13 cellular contexts compared by ENCODE assay signal in the genomic region with DNA sequence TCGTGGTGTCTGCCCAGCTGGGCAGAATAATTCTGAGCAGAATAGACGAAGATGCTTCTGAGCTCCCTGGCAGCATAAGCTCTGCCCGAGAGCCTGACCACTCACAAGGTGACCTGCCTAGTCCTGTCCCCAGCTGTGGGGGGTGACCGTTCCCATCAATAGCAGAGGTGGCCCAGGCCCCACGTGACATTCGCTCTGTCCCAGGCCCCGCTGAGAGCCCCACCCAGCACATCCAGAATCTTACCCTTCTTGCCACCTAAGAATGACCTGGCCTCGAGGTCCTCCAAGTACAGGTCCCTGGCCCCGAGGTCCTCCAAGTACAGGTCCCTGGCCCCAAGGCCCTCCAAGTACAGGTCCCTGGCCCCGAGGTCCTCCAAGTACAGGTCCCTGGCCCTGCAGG. TPM values are rescaled to one million over a fixed set of nuclear protein-coding genes. Genes with fewer than 3 reads are reported as not detected.
A peak's percentile ranks its signal among the peaks of the same experiment; 100 is the strongest.
DNase-seq lines count a peak whose midpoint lies in the region; ATAC-seq and TF ChIP-seq lines count a peak whose summit lies in the region.
"Had no signal": no experiment of that assay in that cellular context is flagged by ENCODE, and none has a peak within 500 bp of the region (broad histone marks: within the 10 kb centered on the region; RNA-seq: fewer than 3 reads in every experiment).

No MANE protein-coding gene starts in this region.

- H2BK12ac ChIP-seq in neuronal stem cell (ENCODE audit: low read length): no peak overlapping the region

- no peaks in the 10 kb centered on the region for H3F3A ChIP-seq in SK-N-SH (replicated peaks; ENCODE audit: insufficient read depth)

- CTCF ChIA-PET in SK-N-SH (lab: Yijun Ruan, JAX): no interaction called here

- intact Hi-C loops in esophagus muscularis mucosa (cut with DNase I): no loop called here

- H3K14ac ChIP-seq in neuronal stem cell (ENCODE audit: low read length): no peak overlapping the region

- POLR2A ChIA-PET in SK-N-SH (lab: Yijun Ruan, JAX): interaction anchor here (1.3 kb wide), 1 partner anchor 145 kb away, joined by 3 read pairs; the partner anchor contains the start of gene JPT2

- no peak overlapping the region for H4K8ac ChIP-seq in neuronal stem cell (ENCODE audit: low read depth, low read length)

- no peaks in the 10 kb centered on the region for H3K36me3 ChIP-seq in ACC112 (ENCODE audit: insufficient read depth, low read length)
- peaks cover 0 to 8% of the 10 kb centered on the region in 2 experiments for H3K36me3 ChIP-seq in SK-N-SH (replicated peaks in 1 of 2; ENCODE audit: control insufficient read depth in 1 of 2, insufficient read depth in 2 of 2, low read length in 1 of 2)
- peaks cover 0 to 28% (median 25%) of the 10 kb centered on the region in 4 donors for H3K36me3 ChIP-seq in esophagus muscularis mucosa
- H3K36me3 ChIP-seq in neuronal stem cell (replicated peaks in 1 of 2; ENCODE audit: control insufficient read depth in 2 of 2, insufficient read depth in 2 of 2, low read length in 2 of 2): peaks cover 4 to 6% of the 10 kb centered on the region in 2 donors

- H3K9me2 ChIP-seq in SK-N-SH: no peaks in the 10 kb centered on the region

- H2AFZ ChIP-seq in ACC112 (ENCODE audit: low read length, unreplicated experiment) (no peak overlapping the region), SK-N-SH (ENCODE audit: low read depth) (no peak overlapping the region), neuronal stem cell (ENCODE audit: low read length) (no peak overlapping the region)

- H3K27ac ChIP-seq in ACC112 (ENCODE audit: low read depth, low read length): peak overlapping the region; percentile 23; the same call in 1 of the 2 replicates
- peak overlapping the region; percentile 50 to 95; a peak in 3 of 4 replicates for H3K27ac ChIP-seq in SK-N-SH (ENCODE audit: low read depth in 2 of 2, low read length in 1 of 2)
- peak overlapping the region; percentile 84 to 90 (median 86) for H3K27ac ChIP-seq in esophagus muscularis mucosa (replicated peaks in 1 of 4)
- H3K27ac ChIP-seq in neuronal stem cell (replicated peaks; ENCODE audit: low read length): no peak overlapping the region
- H3K27ac ChIP-seq: epithelial cell of prostate had no signal

- TF ChIP-seq POLR2A in esophagus muscularis mucosa (IDR thresholded peaks at IDR 0.05; ENCODE audit: low read depth): no peak

- no peak overlapping the region for H2AK5ac ChIP-seq in neuronal stem cell (ENCODE audit: low read depth, low read length)

- no peaks in the 10 kb centered on the region for H4K20me1 ChIP-seq in SK-N-SH (ENCODE audit: insufficient read depth)

- no peak overlapping the region for H4K91ac ChIP-seq in neuronal stem cell (ENCODE audit: low read depth, low read length, poor library complexity)

- no peak overlapping the region for H3K18ac ChIP-seq in neuronal stem cell (ENCODE audit: low read length)

- no peak overlapping the region for H2BK120ac ChIP-seq in neuronal stem cell (ENCODE audit: low read depth, low read length)

- H3K4me1 ChIP-seq in ACC112 (ENCODE audit: control insufficient read depth, insufficient read depth, low read length, unreplicated experiment) (peaks cover 23% of the 10 kb centered on the region), SK-N-SH (ENCODE audit: control insufficient read depth in 1 of 2, insufficient read depth in 2 of 2, low read depth in 1 of 2, low read length in 1 of 2) (peaks cover 5 to 53% of the 10 kb centered on the region in 2 experiments; a peak in 2 of 4 replicates), esophagus muscularis mucosa (peaks cover 61 to 91% (median 70%) of the 10 kb centered on the region in 4 donors), neuronal stem cell (ENCODE audit: control insufficient read depth in 2 of 2, insufficient read depth in 1 of 2, low read depth in 1 of 2, low read length in 2 of 2) (peaks cover 0 to 4% of the 10 kb centered on the region in 2 donors)

- ATAC-seq in HG03159 (IDR thresholded peaks at IDR 0.05; ENCODE audit: unreplicated experiment): no peak
- ATAC-seq: stimulated activated memory B cell treated with anti-CD40 and anti-IgM and Interleukin-4, amounts not matched to agents 10 μg/mL and 1 μg/mL and 100 μg/mL, for 72 hours had no signal

- H3K9me3 ChIP-seq in SK-N-SH (no peaks in the 10 kb centered on the region), esophagus muscularis mucosa (no peaks in the 10 kb centered on the region), neuronal stem cell (replicated peaks in 1 of 2; ENCODE audit: control insufficient read depth in 2 of 2, insufficient read depth in 1 of 2, low read depth in 1 of 2, low read length in 2 of 2) (no peaks in the 10 kb centered on the region)

- no peak overlapping the region for H3K4me2 ChIP-seq in SK-N-SH
- H3K4me2 ChIP-seq in neuronal stem cell (ENCODE audit: insufficient read depth, low read length, poor library complexity, severe bottlenecking): no peak overlapping the region

- no peaks in the 10 kb centered on the region for H3K27me3 ChIP-seq in ACC112 (ENCODE audit: insufficient read depth, low read length)
- H3K27me3 ChIP-seq in SK-N-SH (ENCODE audit: insufficient read depth): no peaks in the 10 kb centered on the region
- no peaks in the 10 kb centered on the region for H3K27me3 ChIP-seq in esophagus muscularis mucosa
- H3K27me3 ChIP-seq in neuronal stem cell (ENCODE audit: control insufficient read depth in 3 of 3, insufficient read depth in 3 of 3, low read depth in 1 of 3, low read length in 3 of 3): no peaks in the 10 kb centered on the region

- no peak overlapping the region for H2BK15ac ChIP-seq in neuronal stem cell (ENCODE audit: low read length)

- H3K79me2 ChIP-seq in ACC112 (ENCODE audit: control insufficient read depth, insufficient read depth, low read length, unreplicated experiment) (peaks cover 31% of the 10 kb centered on the region), SK-N-SH (ENCODE audit: insufficient read depth) (no peaks in the 10 kb centered on the region)

- DNase-seq in SK-N-SH (no peak), esophagus muscularis mucosa (ENCODE audit: extremely low spot score) (no peak), neuronal stem cell (ENCODE audit: low spot score) (no peak), NCI-H146 treated with DMSO at 0.1 percent for 48 hours (lab: John Stamatoyannopoulos, UW; ENCODE audit: unreplicated experiment) (no peak), NCI-H187 treated with DMSO at 0.1 percent for 48 hours (lab: John Stamatoyannopoulos, UW) (no peak), SW480 (ENCODE audit: low spot score) (no peak)
- DNase-seq: NCI-H510A had no signal

- TF ChIP-seq RAD21 in SK-N-SH (IDR thresholded peaks at IDR 0.05; ENCODE audit: low read length): no peak

- peaks cover 9% of the 10 kb centered on the region for H3K79me1 ChIP-seq in neuronal stem cell (ENCODE audit: low read depth, low read length)

- 91% methylated on average over 7 of the region's 10 CpGs for WGBS in SK-N-SH (ENCODE audit: low lambda C conversion rate)
- 53% methylated on average over 3 of the region's 10 CpGs for WGBS in esophagus muscularis mucosa
- no CpG with 5 or more reads among the region's 10 CpGs for WGBS in neuronal stem cell (ENCODE audit: extremely low coverage in 2 of 2, insufficient read length in 2 of 2, insufficient replicate concordance in 1 of 2), 2 donors

- H3K9ac ChIP-seq in SK-N-SH (no peak overlapping the region), neuronal stem cell (ENCODE audit: low read depth, low read length, poor library complexity) (peak overlapping the region; percentile 44)

- H3K23ac ChIP-seq in neuronal stem cell (ENCODE audit: low read depth, low read length, poor library complexity): peak overlapping the region; percentile 20

- no peak for TF ChIP-seq EP300 in SK-N-SH (IDR thresholded peaks at IDR 0.05; ENCODE audit: borderline replicate concordance in 1 of 2, low read depth in 1 of 2, low read length in 1 of 2)
- no peak for TF ChIP-seq EP300 in esophagus muscularis mucosa (IDR thresholded peaks at IDR 0.05)

- H2BK5ac ChIP-seq in neuronal stem cell (ENCODE audit: low read length): no peak overlapping the region

- H3K4ac ChIP-seq in neuronal stem cell (ENCODE audit: low read length): no peak overlapping the region

- TF ChIP-seq CTCF in SK-N-SH (IDR thresholded peaks at IDR 0.05) (no peak), esophagus muscularis mucosa (IDR thresholded peaks at IDR 0.05) (no peak)

- H3K4me3 ChIP-seq in ACC112 (ENCODE audit: low read depth, low read length): peak overlapping the region; percentile 95
- H3K4me3 ChIP-seq in SK-N-SH (ENCODE audit: low read depth in 2 of 2, low read length in 1 of 2): no peak overlapping the region
- H3K4me3 ChIP-seq in esophagus muscularis mucosa: peak overlapping the region; percentile 64 to 71 (median 65)
- no peak overlapping the region for H3K4me3 ChIP-seq in neuronal stem cell (ENCODE audit: low read length in 2 of 2)

TF ChIP-seq in SK-N-SH, 30 proteins besides CTCF, POLR2A, EP300 and RAD21 (continues in another document):
- TF ChIP-seq MXI1 (IDR thresholded peaks at IDR 0.05; ENCODE audit: low read depth, low read length) (no peak), RCOR1 (IDR thresholded peaks at IDR 0.05; ENCODE audit: low read length) (no peak), TAF1 (IDR thresholded peaks at IDR 0.05; ENCODE audit: borderline replicate concordance, low read depth, low read length) (no peak)

RNA-seq across cellular contexts. Expression of gene TMEM204, which starts 0.7 kb away (rescaled TPM):
- polyA plus RNA-seq in SK-N-SH (2012; rRNA removed): 2.1 and 2.3 TPM in 2 replicates
- 0.85 and 1.4 TPM in 2 replicates for polyA plus RNA-seq in SK-N-SH (2012; cell fraction: cytosol; rRNA removed)
- 1.4 and 1.5 TPM in 2 replicates for polyA plus RNA-seq in SK-N-SH (2012; cell fraction: nucleus; rRNA removed)
- 10 to 100 TPM; 39.5 to 75.0 (median 57.1) TPM for total RNA-seq in esophagus muscularis mucosa
- not detected for polyA plus RNA-seq in neuronal stem cell (2013, experiment 1 of 2)
- not detected for polyA plus RNA-seq in neuronal stem cell (2013, experiment 2 of 2)

RNA-seq across cellular contexts. Expression of gene TELO2, which starts 39.6 kb away (rescaled TPM):
- polyA plus RNA-seq in SK-N-SH (2012; rRNA removed): 19.1 and 24.2 TPM in 2 replicates
- 4.1 and 7.9 TPM in 2 replicates for polyA plus RNA-seq in SK-N-SH (2012; cell fraction: cytosol; rRNA removed)
- 119 and 154 TPM in 2 replicates for polyA plus RNA-seq in SK-N-SH (2012; cell fraction: nucleus; rRNA removed)
- 10 to 100 TPM; 14.1 to 27.7 (median 18.4) TPM for total RNA-seq in esophagus muscularis mucosa
- 17.1 TPM for polyA plus RNA-seq in neuronal stem cell (2013, experiment 1 of 2)
- polyA plus RNA-seq in neuronal stem cell (2013, experiment 2 of 2): 16.7 TPM

RNA-seq across cellular contexts. Expression of gene PTX4, which starts 44.0 kb away (rescaled TPM):
- polyA plus RNA-seq in SK-N-SH (2012; rRNA removed): not detected in 2 replicates
- polyA plus RNA-seq in SK-N-SH (2012; cell fraction: cytosol; rRNA removed): not detected in 2 replicates
- polyA plus RNA-seq in SK-N-SH (2012; cell fraction: nucleus; rRNA removed): 0.06 TPM in 1 of 2 replicates, not detected in the other
- under 1 TPM in 3 of 4 donors, not detected in 1; 0.39 to 0.75 (median 0.66) TPM for total RNA-seq in esophagus muscularis mucosa
- not detected for polyA plus RNA-seq in neuronal stem cell (2013, experiment 1 of 2)
- polyA plus RNA-seq in neuronal stem cell (2013, experiment 2 of 2): not detected
- total RNA-seq: kidney epithelial cell; T-helper 1 cell treated with Interleukin-12 subunit alpha and Interleukin-12 subunit beta and Interleukin-4 antibody, amounts not matched to agents 30 ng/mL and 1 ng/mL, for 36 hours had no signal

RNA-seq across cellular contexts. Expression of gene CLCN7, which starts 57.9 kb away (rescaled TPM):
- polyA plus RNA-seq in SK-N-SH (2012; rRNA removed): 22.7 and 44.3 TPM in 2 replicates
- 17.7 and 21.3 TPM in 2 replicates for polyA plus RNA-seq in SK-N-SH (2012; cell fraction: cytosol; rRNA removed)
- 152 and 419 TPM in 2 replicates for polyA plus RNA-seq in SK-N-SH (2012; cell fraction: nucleus; rRNA removed)
- 100 to 1,000 TPM in 1 of 4 donors, 10 to 100 TPM in 3; 41.5 to 130 (median 71.9) TPM for total RNA-seq in esophagus muscularis mucosa
- 32.7 TPM for polyA plus RNA-seq in neuronal stem cell (2013, experiment 1 of 2)
- 28.0 TPM for polyA plus RNA-seq in neuronal stem cell (2013, experiment 2 of 2)

Comparison
In these comparisons a context has a peak if more than half of its experiments do, and no peak if none do; other contexts are left out.
1. H3K4me3 ChIP-seq: peak in ACC112 (single experiment) and esophagus muscularis mucosa (4 of 4); none in SK-N-SH (0 of 2) and neuronal stem cell (0 of 2).